In the genomic region with DNA sequence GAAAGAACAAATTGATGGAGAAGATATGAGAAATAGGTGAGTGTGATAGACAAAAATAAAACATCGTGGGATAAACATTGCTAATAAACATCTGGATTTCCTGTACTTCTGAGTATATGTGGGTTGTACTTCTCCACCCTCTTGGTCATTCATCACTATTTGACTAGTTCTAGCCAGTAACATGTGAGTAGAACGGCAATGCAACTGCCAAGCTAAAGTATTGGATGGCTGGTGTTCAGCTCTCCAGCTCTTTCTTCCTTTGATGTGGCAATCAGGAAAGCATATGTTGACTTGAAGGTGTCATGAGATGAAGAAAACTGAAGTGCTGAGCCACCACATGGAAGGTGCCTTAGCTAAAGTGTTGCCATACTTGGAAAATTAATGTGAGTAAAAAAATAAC, we compare ENCODE assay signal across 20 cellular contexts.
"Had no signal": no experiment of that assay in that cellular context is flagged by ENCODE, and none has a peak within 500 bp of the region (broad histone marks: within the 10 kb centered on the region; RNA-seq: fewer than 3 reads in every experiment).

No MANE protein-coding gene starts in this region.

- H3K27ac Mint-ChIP-seq: activated CD4-positive, alpha-beta memory T cell treated with anti-CD3 and anti-CD28 coated beads for 36 hours; activated CD4-positive, alpha-beta T cell treated with anti-CD3 and anti-CD28 coated beads, Interleukin-2, amount 10 ng/mL, durations not matched to agents 7 days and 5 days; activated naive CD4-positive, alpha-beta T cell treated with anti-CD3 and anti-CD28 coated beads for 36 hours; activated naive CD8-positive, alpha-beta T cell; activated T-helper 17 cell treated with anti-CD3 and anti-CD28 coated beads, Interleukin-2, amount 50 U/mL, for 72 hours had no signal

- H3K4me3 ChIP-seq: colonic mucosa, PC-9, SK-N-MC had no signal

- H3K27ac ChIP-seq: colonic mucosa, PC-9, SK-N-MC, VCaP had no signal

- H3K9me3 ChIP-seq: colonic mucosa had no signal

- H3K4me3 Mint-ChIP-seq: activated CD4-positive, alpha-beta memory T cell treated with anti-CD3 and anti-CD28 coated beads for 36 hours; activated CD4-positive, alpha-beta T cell treated with anti-CD3 and anti-CD28 coated beads, Interleukin-2, amount 10 ng/mL, durations not matched to agents 7 days and 5 days; activated naive CD4-positive, alpha-beta T cell treated with anti-CD3 and anti-CD28 coated beads for 36 hours; activated naive CD8-positive, alpha-beta T cell; activated T-cell treated with anti-CD3 and anti-CD28 coated beads, Interleukin-2, amount 50 U/mL, for 4 hours; activated T-helper 17 cell treated with anti-CD3 and anti-CD28 coated beads, Interleukin-2, amount 50 U/mL, for 72 hours had no signal

- DNase-seq: activated CD4-positive, alpha-beta memory T cell treated with anti-CD3 and anti-CD28 coated beads for 36 hours; activated CD4-positive, alpha-beta T cell treated with anti-CD3 and anti-CD28 coated beads, Interleukin-2, amount 10 ng/mL, durations not matched to agents 7 days and 5 days; activated CD4-positive, CD25-positive, alpha-beta regulatory T cell; activated CD8-positive, alpha-beta memory T cell treated with anti-CD3 and anti-CD28 coated beads for 24 hours; activated gamma-delta T cell; activated naive CD4-positive, alpha-beta T cell treated with anti-CD3 and anti-CD28 coated beads for 36 hours; activated T-cell treated with anti-CD3 and anti-CD28 coated beads, Interleukin-2, amount 50 U/mL, for 4 hours; caudate nucleus; colonic mucosa; MM.1S; NCI-H1092; NCI-H1417; NCI-H1930; PC-9; T-helper 1 cell had no signal

- H3K36me3 ChIP-seq: colonic mucosa had no signal

- H3K4me1 ChIP-seq: colonic mucosa had no signal

- H3K4me1 Mint-ChIP-seq: activated CD4-positive, alpha-beta T cell treated with anti-CD3 and anti-CD28 coated beads, Interleukin-2, amount 10 ng/mL, durations not matched to agents 7 days and 5 days; activated T-helper 17 cell treated with anti-CD3 and anti-CD28 coated beads, Interleukin-2, amount 50 U/mL, for 72 hours had no signal

- H3K27me3 ChIP-seq: colonic mucosa had no signal

- H3K36me3 Mint-ChIP-seq: activated CD4-positive, alpha-beta memory T cell treated with anti-CD3 and anti-CD28 coated beads for 36 hours; activated naive CD8-positive, alpha-beta T cell had no signal

- H3K27me3 Mint-ChIP-seq: activated CD4-positive, alpha-beta memory T cell treated with anti-CD3 and anti-CD28 coated beads for 36 hours; activated CD4-positive, alpha-beta T cell treated with anti-CD3 and anti-CD28 coated beads, Interleukin-2, amount 10 ng/mL, durations not matched to agents 7 days and 5 days had no signal

- ATAC-seq: activated T-cell treated with anti-CD3 and anti-CD28 coated beads, Interleukin-2, amount 50 U/mL, for 4 hours; activated T-helper 17 cell treated with anti-CD3 and anti-CD28 coated beads, Interleukin-2, amount 50 U/mL, for 72 hours; Right ventricle myocardium inferior had no signal

- H2AFZ ChIP-seq: PC-9 had no signal

- H3K9me3 Mint-ChIP-seq: activated CD4-positive, alpha-beta memory T cell treated with anti-CD3 and anti-CD28 coated beads for 36 hours; activated CD4-positive, alpha-beta T cell treated with anti-CD3 and anti-CD28 coated beads, Interleukin-2, amount 10 ng/mL, durations not matched to agents 7 days and 5 days; activated naive CD4-positive, alpha-beta T cell treated with anti-CD3 and anti-CD28 coated beads for 36 hours; activated T-cell treated with anti-CD3 and anti-CD28 coated beads, Interleukin-2, amount 50 U/mL, for 4 hours; activated T-helper 17 cell treated with anti-CD3 and anti-CD28 coated beads, Interleukin-2, amount 50 U/mL, for 72 hours had no signal

- H3K4me2 ChIP-seq: PC-9 had no signal
